ENCODE assay signal across 2 cellular contexts in the genomic region with DNA sequence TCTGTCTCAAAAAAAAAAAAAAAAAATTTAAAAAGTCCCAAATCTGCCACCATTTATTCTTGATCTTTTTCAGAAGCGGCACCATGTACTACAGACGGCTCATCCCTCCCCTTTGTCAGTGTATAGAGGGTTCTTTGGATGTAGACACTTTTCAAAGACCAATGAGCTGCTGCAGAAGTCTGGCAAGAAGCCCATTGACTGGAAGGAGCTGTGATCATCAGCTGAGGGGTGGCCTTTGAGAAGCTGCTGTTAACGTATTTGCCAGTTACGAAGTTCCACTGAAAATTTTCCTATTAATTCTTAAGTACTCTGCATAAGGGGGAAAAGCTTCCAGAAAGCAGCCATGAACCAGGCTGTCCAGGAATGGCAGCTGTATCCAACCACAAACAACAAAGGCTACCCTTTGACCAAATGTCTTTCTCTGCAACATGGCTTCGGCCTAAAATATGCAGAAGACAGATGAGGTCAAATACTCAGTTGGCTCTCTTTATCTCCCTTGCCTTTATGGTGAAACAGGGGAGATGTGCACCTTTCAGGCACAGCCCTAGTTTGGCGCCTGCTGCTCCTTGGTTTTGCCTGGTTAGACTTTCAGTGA.
TF ChIP-seq lines count a peak whose summit lies in the region.

No MANE protein-coding gene starts in this region.

TF ChIP-seq in SK-N-SH, 30 proteins besides CTCF, POLR2A, EP300 and RAD21:
- TF ChIP-seq MEF2A (IDR thresholded peaks at IDR 0.05; ENCODE audit: borderline replicate concordance, low read depth) (no peak), FOXJ3 (CRISPR knock-in tag; IDR thresholded peaks at IDR 0.05) (no peak), ZBTB33 (IDR thresholded peaks at IDR 0.05; ENCODE audit: borderline replicate concordance, low read depth) (no peak), PBX3 (IDR thresholded peaks at IDR 0.05) (no peak), NRF1 (IDR thresholded peaks at IDR 0.05; ENCODE audit: low read depth, low read length) (no peak), GATA2 (CRISPR knock-in tag; IDR thresholded peaks at IDR 0.05) (no peak)

TF ChIP-seq in SK-N-SH treated with all-trans-retinoic acid at 6 μM for 48 hours, 23 proteins besides CTCF, POLR2A, EP300 and RAD21:
- TF ChIP-seq OSR1 (CRISPR knock-in tag; IDR thresholded peaks at IDR 0.05): no peak
- no peak for TF ChIP-seq GLIS3 (CRISPR knock-in tag; IDR thresholded peaks at IDR 0.05)
- no peak for TF ChIP-seq CSDC2 (CRISPR knock-in tag; IDR thresholded peaks at IDR 0.05)
- TF ChIP-seq ZNF8 (CRISPR knock-in tag; IDR thresholded peaks at IDR 0.05): no peak
TF ChIP-seq in SK-N-SH treated with all-trans-retinoic acid at 6 μM for 48 hours: peak in this region for 0.
